ENCODE assay signal across 8 cellular contexts in genomic region chr2:234425923-234426603, GRCh38.
DNase-seq lines count a peak whose midpoint lies in the region; ATAC-seq, FAIRE-seq and TF ChIP-seq lines count a peak whose summit lies in the region.

No MANE protein-coding gene starts in this region.

- ATAC-seq in HG02610 (IDR thresholded peaks at IDR 0.05; ENCODE audit: unreplicated experiment), result peak; percentile 69
- peak; percentile 78 for ATAC-seq in activated naive CD8-positive, alpha-beta T cell treated with anti-CD3 and anti-CD28 coated beads, Interleukin-2, amount 10 ng/mL, durations not matched to agents 7 days and 5 days (ENCODE audit: low read depth)

- H3K79me2 ChIP-seq in OCI-LY1 (ENCODE audit: insufficient read depth, low read length), result no peaks in the 10 kb centered on the region

- DNase-seq in GM12891 (ENCODE audit: insufficient read length, low spot score) (no peak), ureter (ENCODE audit: low spot score) (no peak), HFFc6 (no peak), NCI-H146 treated with DMSO at 0.1 percent for 48 hours (lab: John Stamatoyannopoulos, UW; ENCODE audit: unreplicated experiment) (no peak)
- peak; percentile 72 for DNase-seq in activated naive CD8-positive, alpha-beta T cell treated with anti-CD3 and anti-CD28 coated beads, Interleukin-2, amount 10 ng/mL, durations not matched to agents 7 days and 5 days
- DNase-seq in stimulated activated CD8-positive, alpha-beta memory T cell treated with anti-CD3 and anti-CD28 coated beads, Interleukin-2, amount 100 ng/mL, for 1 hour (ENCODE audit: low read depth in 2 of 2), result peak; percentile 41 to 58

- peak; percentile 72 for FAIRE-seq in GM12891 (lab: Jason Lieb, UNC)

- H3K4me2 ChIP-seq in OCI-LY1 (ENCODE audit: low read length), result peak overlapping the region; percentile 26; the same call in 1 of the 2 replicates

- H3F3A ChIP-seq in OCI-LY1 (ENCODE audit: insufficient read depth, low read length), result no peaks in the 10 kb centered on the region

- H2AFZ ChIP-seq in OCI-LY1 (ENCODE audit: low read length), result no peak overlapping the region

- H3K36me3 ChIP-seq in OCI-LY1 (ENCODE audit: insufficient read depth, low read length), result no peaks in the 10 kb centered on the region

- H3K9me2 ChIP-seq in OCI-LY1 (ENCODE audit: low read depth, low read length), result no peaks in the 10 kb centered on the region

- H3K36me3 Mint-ChIP-seq in activated naive CD8-positive, alpha-beta T cell treated with anti-CD3 and anti-CD28 coated beads, Interleukin-2, amount 10 ng/mL, durations not matched to agents 7 days and 5 days, result peaks cover 4% of the 10 kb centered on the region
- no peaks in the 10 kb centered on the region for H3K36me3 Mint-ChIP-seq in HFFc6 (ENCODE audit: low read depth)

- H3K9ac ChIP-seq in OCI-LY1 (ENCODE audit: low read length), result peak overlapping the region; percentile 50

- no peaks in the 10 kb centered on the region for H4K20me1 ChIP-seq in OCI-LY1 (ENCODE audit: insufficient read depth, low read length)

- peak overlapping the region; percentile 100 for H3K27ac Mint-ChIP-seq in activated naive CD8-positive, alpha-beta T cell treated with anti-CD3 and anti-CD28 coated beads, Interleukin-2, amount 10 ng/mL, durations not matched to agents 7 days and 5 days
- H3K27ac Mint-ChIP-seq in HFFc6, result no peak overlapping the region

- H3K4me3 Mint-ChIP-seq in activated naive CD8-positive, alpha-beta T cell treated with anti-CD3 and anti-CD28 coated beads, Interleukin-2, amount 10 ng/mL, durations not matched to agents 7 days and 5 days, result peak overlapping the region; percentile 83
- no peak overlapping the region for H3K4me3 Mint-ChIP-seq in HFFc6

- H3K9me3 ChIP-seq in OCI-LY1 (ENCODE audit: low read length), result no peaks in the 10 kb centered on the region

- peaks cover 64% of the 10 kb centered on the region for H3K4me1 ChIP-seq in OCI-LY1 (ENCODE audit: insufficient read depth, low read length, severe bottlenecking)

- H3K27me3 Mint-ChIP-seq in activated naive CD8-positive, alpha-beta T cell treated with anti-CD3 and anti-CD28 coated beads, Interleukin-2, amount 10 ng/mL, durations not matched to agents 7 days and 5 days, result no peaks in the 10 kb centered on the region
- no peaks in the 10 kb centered on the region for H3K27me3 Mint-ChIP-seq in HFFc6 (ENCODE audit: insufficient read depth)

- no peak overlapping the region for H3K4me3 ChIP-seq in OCI-LY1 (ENCODE audit: low read depth, low read length, poor library complexity, severe bottlenecking)

- peak overlapping the region; percentile 90 for H3K27ac ChIP-seq in OCI-LY1 (ENCODE audit: low read depth, low read length, poor library complexity, severe bottlenecking)

- POLR2A ChIA-PET in activated naive CD8-positive, alpha-beta T cell treated with anti-CD3 and anti-CD28 coated beads, Interleukin-2, amount 10 ng/mL, durations not matched to agents 7 days and 5 days (lab: Charles Lee), result interaction anchor here (0.6 to 10.5 kb wide), 24 partner anchors 10 to 572 kb away, joined by 3 to 212 read pairs (median 4); partner anchors contain the start of gene ARL4C

- TF ChIP-seq POLR2A in GM12891 (IDR thresholded peaks at IDR 0.05; ENCODE audit: low read depth, low read length), result no peak

- no peak for TF ChIP-seq CTCF in OCI-LY1 (IDR thresholded peaks at IDR 0.05; ENCODE audit: low read length)
- TF ChIP-seq CTCF in HFFc6 (IDR thresholded peaks at IDR 0.05), result no peak

- no peaks in the 10 kb centered on the region for H3K9me3 Mint-ChIP-seq in activated naive CD8-positive, alpha-beta T cell treated with anti-CD3 and anti-CD28 coated beads, Interleukin-2, amount 10 ng/mL, durations not matched to agents 7 days and 5 days
- no peaks in the 10 kb centered on the region for H3K9me3 Mint-ChIP-seq in HFFc6

- H3K4me1 Mint-ChIP-seq in activated naive CD8-positive, alpha-beta T cell treated with anti-CD3 and anti-CD28 coated beads, Interleukin-2, amount 10 ng/mL, durations not matched to agents 7 days and 5 days, result peaks cover 76% of the 10 kb centered on the region
- peaks cover 49% of the 10 kb centered on the region for H3K4me1 Mint-ChIP-seq in HFFc6 (ENCODE audit: low read depth)

- H3K27me3 ChIP-seq in OCI-LY1 (ENCODE audit: insufficient read depth, low read length), result no peaks in the 10 kb centered on the region

TF ChIP-seq in GM12891, 5 proteins besides CTCF, POLR2A, EP300 and RAD21:
- TF ChIP-seq POU2F2 (IDR thresholded peaks at IDR 0.05; ENCODE audit: low read depth, low read length), result no peak
- TF ChIP-seq SPI1 (IDR thresholded peaks at IDR 0.05; ENCODE audit: low read depth, low read length), result peak; percentile 63
TF ChIP-seq in GM12891: peak in this region for 1.

Comparison
In these comparisons a context has a peak if more than half of its experiments do, and no peak if none do; other contexts are left out.
1. DNase-seq: peak in activated naive CD8-positive, alpha-beta T cell treated with anti-CD3 and anti-CD28 coated beads, Interleukin-2, amount 10 ng/mL, durations not matched to agents 7 days and 5 days (single experiment) and stimulated activated CD8-positive, alpha-beta memory T cell treated with anti-CD3 and anti-CD28 coated beads, Interleukin-2, amount 100 ng/mL, for 1 hour (2 of 2); none in GM12891 (single experiment), ureter (single experiment), HFFc6 (single experiment) and NCI-H146 treated with DMSO at 0.1 percent for 48 hours (single experiment).